ENCODE assay signal across 9 cellular contexts in genomic region chr1:85992756-85993155, GRCh38.
A peak's percentile ranks its signal among the peaks of the same experiment; 100 is the strongest.
DNase-seq lines count a peak whose midpoint lies in the region; ATAC-seq and TF ChIP-seq lines count a peak whose summit lies in the region.
"Had no signal": no experiment of that assay in that cellular context is flagged by ENCODE, and none has a peak within 500 bp of the region (broad histone marks: within the 10 kb centered on the region; RNA-seq: fewer than 3 reads in every experiment).

No MANE protein-coding gene starts in this region.

- TF ChIP-seq CTCF in astrocyte of the spinal cord (IDR thresholded peaks at IDR 0.05; ENCODE audit: low read depth, low read length), result no peak
- no peak for TF ChIP-seq CTCF in tibial nerve (IDR thresholded peaks at IDR 0.05)

- 3 to 8% methylated on average over 2 of the region's 2 CpGs for WGBS in tibial nerve, 2 donors

- H3K36me3 ChIP-seq in ACC112 (ENCODE audit: insufficient read depth, low read length) (no peaks in the 10 kb centered on the region), tibial nerve (no peaks in the 10 kb centered on the region)
- H3K36me3 ChIP-seq: ascending aorta had no signal

- no peaks in the 10 kb centered on the region for H3K9me3 ChIP-seq in tibial nerve
- H3K9me3 ChIP-seq: ascending aorta had no signal

- peak overlapping the region; percentile 55 for H2AFZ ChIP-seq in ACC112 (ENCODE audit: low read length, unreplicated experiment)

- H3K79me2 ChIP-seq in ACC112 (ENCODE audit: control insufficient read depth, insufficient read depth, low read length, unreplicated experiment), result no peaks in the 10 kb centered on the region

- ATAC-seq in GM19397 (IDR thresholded peaks at IDR 0.05; ENCODE audit: unreplicated experiment) (peak; percentile 36), HG03342 (IDR thresholded peaks at IDR 0.05; ENCODE audit: unreplicated experiment) (peak; percentile 53)
- ATAC-seq in activated CD8-positive, alpha-beta memory T cell treated with anti-CD3 and anti-CD28 coated beads, Interleukin-2, amount 10 ng/mL, durations not matched to agents 7 days and 5 days, result no peak

- H3K27me3 ChIP-seq in ACC112 (ENCODE audit: insufficient read depth, low read length) (no peaks in the 10 kb centered on the region), tibial nerve (no peaks in the 10 kb centered on the region)
- H3K27me3 ChIP-seq: ascending aorta had no signal

- no peak for TF ChIP-seq POLR2A in tibial nerve (IDR thresholded peaks at IDR 0.05)

- no peaks in the 10 kb centered on the region for H3K27me3 Mint-ChIP-seq in activated CD8-positive, alpha-beta memory T cell treated with anti-CD3 and anti-CD28 coated beads, Interleukin-2, amount 10 ng/mL, durations not matched to agents 7 days and 5 days

- H3K27ac Mint-ChIP-seq in activated CD8-positive, alpha-beta memory T cell treated with anti-CD3 and anti-CD28 coated beads, Interleukin-2, amount 10 ng/mL, durations not matched to agents 7 days and 5 days, result no peak overlapping the region

- H3K36me3 Mint-ChIP-seq in activated CD8-positive, alpha-beta memory T cell treated with anti-CD3 and anti-CD28 coated beads, Interleukin-2, amount 10 ng/mL, durations not matched to agents 7 days and 5 days, result no peaks in the 10 kb centered on the region

- H3K4me1 ChIP-seq in ACC112 (ENCODE audit: control insufficient read depth, insufficient read depth, low read length, unreplicated experiment), result no peaks in the 10 kb centered on the region
- H3K4me1 ChIP-seq in tibial nerve, result peaks cover 0 to 4% (median 0%) of the 10 kb centered on the region in 4 donors
- H3K4me1 ChIP-seq: ascending aorta had no signal

- no peak overlapping the region for H3K4me3 Mint-ChIP-seq in activated CD8-positive, alpha-beta memory T cell treated with anti-CD3 and anti-CD28 coated beads, Interleukin-2, amount 10 ng/mL, durations not matched to agents 7 days and 5 days

- DNase-seq in astrocyte of the spinal cord (ENCODE audit: low read depth, low spot score) (peak; percentile 70), HUDEP-2 (lab: John Stamatoyannopoulos, UW; ENCODE audit: unreplicated experiment in 76 of 76) (no peak), inferior parietal cortex (ENCODE audit: extremely low spot score) (no peak), tibial nerve (ENCODE audit: low spot score in 2 of 2) (no peak)
- no peak for DNase-seq in activated CD8-positive, alpha-beta memory T cell treated with anti-CD3 and anti-CD28 coated beads, Interleukin-2, amount 10 ng/mL, durations not matched to agents 7 days and 5 days

- CTCF ChIA-PET in activated CD8-positive, alpha-beta memory T cell treated with anti-CD3 and anti-CD28 coated beads, Interleukin-2, amount 10 ng/mL, durations not matched to agents 7 days and 5 days (lab: Charles Lee), result no interaction called here

- TF ChIP-seq EP300 in tibial nerve (IDR thresholded peaks at IDR 0.05), result no peak

- H3K4me3 ChIP-seq in ACC112 (ENCODE audit: low read depth, low read length) (peak overlapping the region; percentile 35), astrocyte of the spinal cord (ENCODE audit: low read depth, low read length) (no peak overlapping the region), tibial nerve (peak overlapping the region in 1 of 4 donors; percentile 20)

- no peaks in the 10 kb centered on the region for H3K9me3 Mint-ChIP-seq in activated CD8-positive, alpha-beta memory T cell treated with anti-CD3 and anti-CD28 coated beads, Interleukin-2, amount 10 ng/mL, durations not matched to agents 7 days and 5 days (ENCODE audit: low read depth)

- H3K4me1 Mint-ChIP-seq in activated CD8-positive, alpha-beta memory T cell treated with anti-CD3 and anti-CD28 coated beads, Interleukin-2, amount 10 ng/mL, durations not matched to agents 7 days and 5 days, result no peaks in the 10 kb centered on the region

- H3K27ac ChIP-seq in ACC112 (ENCODE audit: low read depth, low read length) (peak overlapping the region; percentile 53), tibial nerve (peak overlapping the region in 1 of 4 donors; percentile 53)
- H3K27ac ChIP-seq: ascending aorta had no signal

- in situ Hi-C loops in astrocyte of the spinal cord (cut with HindIII; ENCODE audit: low sequenced_read_pairs), result no loop called here
